Comparison of ENCODE assay signal across 26 cellular contexts in genomic region chr1:230379928-230380327, GRCh38. TPM values are rescaled to one million over a fixed set of nuclear protein-coding genes. Genes with fewer than 3 reads are reported as not detected.
"Had no signal": no experiment of that assay in that cellular context is flagged by ENCODE, and none has a peak within 500 bp of the region (broad histone marks: within the 10 kb centered on the region; RNA-seq: fewer than 3 reads in every experiment).

No MANE protein-coding gene starts in this region.

- H3K36me3 ChIP-seq: neutrophil, ovary, sigmoid colon, suprapubic skin, tibial artery, transverse colon, upper lobe of right lung, uterus had no signal

- H3K9me3 ChIP-seq: neutrophil, right lobe of liver, suprapubic skin, testis, upper lobe of right lung, uterus had no signal

- ATAC-seq: naive thymus-derived CD8-positive, alpha-beta T cell; natural killer cell treated with Interleukin-12 subunit alpha and Interleukin-12 subunit beta and Interleukin-15 and Interleukin-18, amount 100 ng/mL, for 72 hours; psoas muscle; right cardiac atrium; stimulated activated effector memory CD8-positive, alpha-beta T cell treated with anti-CD3 and anti-CD28 coated beads, Interleukin-12 subunit alpha, Interleukin-12 subunit beta, amount 100 ng/mL, for 72 hours; stimulated activated naive B cell treated with anti-CD40 and anti-IgM and Interleukin-4, amounts not matched to agents 10 μg/mL and 1 μg/mL and 100 μg/mL, for 72 hours; upper lobe of right lung had no signal

- H3K27me3 ChIP-seq: ovary, right lobe of liver, sigmoid colon, suprapubic skin, testis, tibial artery, transverse colon, upper lobe of right lung, uterus had no signal

- H3K27ac ChIP-seq: neutrophil, ovary, parathyroid adenoma, psoas muscle, sigmoid colon, suprapubic skin, testis, tibial artery, transverse colon, upper lobe of right lung, uterus had no signal

- H3K4me1 ChIP-seq: parathyroid adenoma, sigmoid colon, suprapubic skin, transverse colon, uterus had no signal

- DNase-seq: naive thymus-derived CD8-positive, alpha-beta T cell; nephron progenitor cell; nucleus accumbens; ovary; psoas muscle; right cardiac atrium; right lobe of liver; sigmoid colon; small intestine; stimulated activated CD4-positive, alpha-beta T cell treated with anti-CD3 and anti-CD28 coated beads, Interleukin-15, amount 100 ng/mL, for 24 hours; stimulated activated CD4-positive, alpha-beta T cell treated with anti-CD3 and anti-CD28 coated beads, Interleukin-2, amount 100 ng/mL, for 24 hours; stimulated activated CD4-positive, alpha-beta T cell treated with anti-CD3 and anti-CD28 coated beads, Interleukin-2, amount 100 ng/mL, for 48 hours; stimulated activated CD4-positive, alpha-beta T cell treated with anti-CD3 and anti-CD28 coated beads, Interleukin-4, amount 100 ng/mL, for 24 hours; stimulated activated naive B cell treated with anti-CD40 and anti-IgM and Interleukin-4, amounts not matched to agents 10 μg/mL and 1 μg/mL and 100 μg/mL, for 72 hours; stimulated activated naive CD4-positive, alpha-beta T cell treated with Interleukin-2 at 50 U/mL for 16 hours; substantia nigra; testis; tibial artery; transverse colon; upper lobe of right lung; uterus had no signal

- H3K4me3 ChIP-seq: ovary, psoas muscle, right lobe of liver, sigmoid colon, suprapubic skin, testis, tibial artery, transverse colon, upper lobe of right lung, uterus had no signal

RNA-seq across cellular contexts. Expression of gene PGBD5, which starts 46.2 kb away (rescaled TPM):
- total RNA-seq: naive thymus-derived CD8-positive, alpha-beta T cell had no signal
- polyA plus RNA-seq: naive thymus-derived CD8-positive, alpha-beta T cell had no signal
